9 cellular contexts compared by ENCODE assay signal in the genomic region with DNA sequence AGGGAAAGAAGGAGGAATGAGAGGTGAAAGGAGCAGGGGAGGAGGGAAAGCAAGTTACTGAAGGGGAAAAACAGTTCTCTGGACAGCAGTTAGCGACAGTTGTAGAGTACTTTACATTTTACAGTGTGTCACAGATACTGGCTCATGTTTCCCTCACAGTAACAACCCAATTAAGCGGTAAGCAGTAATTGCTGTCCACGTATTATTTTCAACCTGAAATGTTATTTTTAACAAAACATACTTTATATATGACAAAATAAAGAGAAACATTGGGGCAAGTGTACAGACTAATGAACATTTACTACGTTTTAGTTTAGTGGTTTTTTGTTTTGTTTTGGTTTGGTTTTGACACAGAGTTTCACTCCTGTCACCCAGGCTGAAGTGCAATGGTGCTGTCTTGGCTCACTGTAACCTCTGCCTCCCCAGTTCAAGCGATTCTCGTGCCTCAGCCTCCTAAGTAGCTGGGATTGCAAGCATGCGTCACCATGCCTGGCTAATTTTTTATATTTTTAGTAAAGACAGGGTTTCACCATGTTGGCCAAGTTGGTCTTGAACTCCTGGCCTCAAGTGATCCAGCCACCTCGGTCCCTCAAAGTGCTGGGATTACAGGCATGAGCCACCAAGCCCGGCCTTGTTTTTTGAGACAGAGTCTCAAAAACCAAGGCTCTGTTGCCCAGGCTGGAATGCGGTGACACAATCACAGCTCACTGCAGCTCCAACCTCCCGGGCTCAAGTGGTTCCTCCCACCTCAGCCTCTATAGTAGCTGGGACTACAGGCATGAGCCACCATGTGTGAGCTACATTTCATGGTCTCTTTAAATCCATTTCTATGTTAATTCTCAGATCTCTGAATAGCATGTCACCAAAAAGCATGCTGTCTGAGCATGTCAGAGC. TPM values are rescaled to one million over a fixed set of nuclear protein-coding genes. Genes with fewer than 3 reads are reported as not detected.
DNase-seq lines count a peak whose midpoint lies in the region; ATAC-seq, FAIRE-seq and TF ChIP-seq lines count a peak whose summit lies in the region.
"Had no signal": no experiment of that assay in that cellular context is flagged by ENCODE, and none has a peak within 500 bp of the region (broad histone marks: within the 10 kb centered on the region; RNA-seq: fewer than 3 reads in every experiment).

No MANE protein-coding gene starts in this region.

- H3K36me3 Mint-ChIP-seq in activated CD8-positive, alpha-beta memory T cell treated with anti-CD3 and anti-CD28 coated beads, Interleukin-2, amount 10 ng/mL, durations not matched to agents 7 days and 5 days = no peaks in the 10 kb centered on the region
- no peaks in the 10 kb centered on the region for H3K36me3 Mint-ChIP-seq in activated naive CD4-positive, alpha-beta T cell treated with anti-CD3 and anti-CD28 coated beads, Interleukin-2, amount 10 ng/mL, durations not matched to agents 7 days and 5 days

- H3K9me3 Mint-ChIP-seq in activated CD8-positive, alpha-beta memory T cell treated with anti-CD3 and anti-CD28 coated beads, Interleukin-2, amount 10 ng/mL, durations not matched to agents 7 days and 5 days (ENCODE audit: low read depth) = no peaks in the 10 kb centered on the region
- H3K9me3 Mint-ChIP-seq in activated naive CD4-positive, alpha-beta T cell treated with anti-CD3 and anti-CD28 coated beads, Interleukin-2, amount 10 ng/mL, durations not matched to agents 7 days and 5 days = no peaks in the 10 kb centered on the region

- POLR2A ChIA-PET in GM10248 (lab: Yijun Ruan, JAX) = interaction anchor here (0.6 to 0.7 kb wide), 2 partner anchors 226 to 805 kb away, joined by 3 to 6 read pairs; a partner anchor contains a TSS

- peak overlapping the region; percentile 87 for H3K27ac Mint-ChIP-seq in activated CD8-positive, alpha-beta memory T cell treated with anti-CD3 and anti-CD28 coated beads, Interleukin-2, amount 10 ng/mL, durations not matched to agents 7 days and 5 days
- peak overlapping the region; percentile 16 for H3K27ac Mint-ChIP-seq in activated naive CD4-positive, alpha-beta T cell treated with anti-CD3 and anti-CD28 coated beads, Interleukin-2, amount 10 ng/mL, durations not matched to agents 7 days and 5 days

- H3K9me3 ChIP-seq in mesodermal cell (ENCODE audit: control insufficient read depth, low read length) = no peaks in the 10 kb centered on the region

- CTCF ChIA-PET in activated CD8-positive, alpha-beta memory T cell treated with anti-CD3 and anti-CD28 coated beads, Interleukin-2, amount 10 ng/mL, durations not matched to agents 7 days and 5 days (lab: Charles Lee) = interaction anchor here (0.6 to 6.6 kb wide), 36 partner anchors 8 to 253 kb away, joined by 3 to 68 read pairs (median 4); a partner anchor contains a TSS
- CTCF ChIA-PET in activated naive CD4-positive, alpha-beta T cell treated with anti-CD3 and anti-CD28 coated beads, Interleukin-2, amount 10 ng/mL, durations not matched to agents 7 days and 5 days (lab: Charles Lee) = interaction anchor here (0.6 to 3.8 kb wide), 32 partner anchors 9 to 253 kb away, joined by 3 to 29 read pairs (median 4); a partner anchor contains a TSS
- CTCF ChIA-PET in GM10248 (lab: Yijun Ruan, JAX) = interaction anchor here (0.6 to 4.8 kb wide), 42 partner anchors 8 to 785 kb away, joined by 3 to 37 read pairs (median 4); no protein-coding TSS in a partner anchor

- peak; percentile 44 for ATAC-seq in activated CD8-positive, alpha-beta memory T cell treated with anti-CD3 and anti-CD28 coated beads, Interleukin-2, amount 10 ng/mL, durations not matched to agents 7 days and 5 days
- peak; percentile 49 for ATAC-seq in HG03175 (IDR thresholded peaks at IDR 0.05; ENCODE audit: unreplicated experiment)

- H3K4me3 Mint-ChIP-seq in activated CD8-positive, alpha-beta memory T cell treated with anti-CD3 and anti-CD28 coated beads, Interleukin-2, amount 10 ng/mL, durations not matched to agents 7 days and 5 days = peak overlapping the region; percentile 84
- peak overlapping the region; percentile 70 for H3K4me3 Mint-ChIP-seq in activated naive CD4-positive, alpha-beta T cell treated with anti-CD3 and anti-CD28 coated beads, Interleukin-2, amount 10 ng/mL, durations not matched to agents 7 days and 5 days

- H3K36me3 ChIP-seq in mesodermal cell (ENCODE audit: control insufficient read depth, insufficient read depth, low read length) = no peaks in the 10 kb centered on the region
- H3K36me3 ChIP-seq: cardiac muscle cell had no signal

- H3K4me1 Mint-ChIP-seq in activated CD8-positive, alpha-beta memory T cell treated with anti-CD3 and anti-CD28 coated beads, Interleukin-2, amount 10 ng/mL, durations not matched to agents 7 days and 5 days = peaks cover 29% of the 10 kb centered on the region
- H3K4me1 Mint-ChIP-seq in activated naive CD4-positive, alpha-beta T cell treated with anti-CD3 and anti-CD28 coated beads, Interleukin-2, amount 10 ng/mL, durations not matched to agents 7 days and 5 days = peaks cover 14% of the 10 kb centered on the region

- peaks cover 11% of the 10 kb centered on the region for H3K27me3 Mint-ChIP-seq in activated CD8-positive, alpha-beta memory T cell treated with anti-CD3 and anti-CD28 coated beads, Interleukin-2, amount 10 ng/mL, durations not matched to agents 7 days and 5 days
- H3K27me3 Mint-ChIP-seq in activated naive CD4-positive, alpha-beta T cell treated with anti-CD3 and anti-CD28 coated beads, Interleukin-2, amount 10 ng/mL, durations not matched to agents 7 days and 5 days = peaks cover 37% of the 10 kb centered on the region

- FAIRE-seq in GM19239 (lab: Jason Lieb, UNC) = no peak

- no peaks in the 10 kb centered on the region for H3K4me1 ChIP-seq in mesodermal cell (ENCODE audit: control insufficient read depth, insufficient read depth, low read length, poor library complexity, severe bottlenecking)

- 36 to 37% methylated on average over 4 to 7 of the region's 11 CpGs for WGBS in mesodermal cell (ENCODE audit: insufficient coverage in 2 of 2), 2 experiments

- no peak overlapping the region for H3K27ac ChIP-seq in mesodermal cell (ENCODE audit: low read depth, low read length, severe bottlenecking)
- H3K27ac ChIP-seq: cardiac muscle cell had no signal

- peak; percentile 60 for DNase-seq in activated CD8-positive, alpha-beta memory T cell treated with anti-CD3 and anti-CD28 coated beads, Interleukin-2, amount 10 ng/mL, durations not matched to agents 7 days and 5 days
- no peak for DNase-seq in activated CD8-positive, alpha-beta memory T cell treated with anti-CD3 and anti-CD28 coated beads for 24 hours
- peak; percentile 34 for DNase-seq in activated naive CD4-positive, alpha-beta T cell treated with anti-CD3 and anti-CD28 coated beads, Interleukin-2, amount 10 ng/mL, durations not matched to agents 7 days and 5 days
- DNase-seq in GM10248 (ENCODE audit: extremely low spot score) (no peak), NCI-H1092 treated with DMSO at 0.1 percent for 48 hours (lab: John Stamatoyannopoulos, UW) (no peak), GM19239 (ENCODE audit: insufficient read length, low spot score) (no peak)

- peak overlapping the region; percentile 16 for H3K4me3 ChIP-seq in mesodermal cell (ENCODE audit: extremely low read depth, insufficient read depth, low read length, poor library complexity, severe bottlenecking)
- H3K4me3 ChIP-seq: cardiac muscle cell had no signal

- no peak for TF ChIP-seq CTCF in GM10248 (IDR thresholded peaks at IDR 0.05; ENCODE audit: control extremely low read depth, extremely low read depth, low read depth, missing control alignments)

RNA-seq across cellular contexts. Expression of a gene that starts 22.6 kb away (rescaled TPM):
- total RNA-seq in activated CD8-positive, alpha-beta memory T cell treated with anti-CD3 and anti-CD28 coated beads, Interleukin-2, amount 10 ng/mL, durations not matched to agents 7 days and 5 days = 10 to 100 TPM; 57.4 to 60.1 TPM
- polyA plus RNA-seq in mesodermal cell (2013, experiment 1 of 2) = 2.3 TPM
- polyA plus RNA-seq in mesodermal cell (2013, experiment 2 of 2) = 2.6 TPM

RNA-seq across cellular contexts. Expression of a gene that starts 40.6 kb away (rescaled TPM):
- 10 to 100 TPM; 24.8 to 26.7 TPM for total RNA-seq in activated CD8-positive, alpha-beta memory T cell treated with anti-CD3 and anti-CD28 coated beads, Interleukin-2, amount 10 ng/mL, durations not matched to agents 7 days and 5 days
- 10.1 TPM for polyA plus RNA-seq in mesodermal cell (2013, experiment 1 of 2)
- 10.3 TPM for polyA plus RNA-seq in mesodermal cell (2013, experiment 2 of 2)

RNA-seq across cellular contexts. Expression of a gene that starts 59.7 kb away (rescaled TPM):
- total RNA-seq in activated CD8-positive, alpha-beta memory T cell treated with anti-CD3 and anti-CD28 coated beads, Interleukin-2, amount 10 ng/mL, durations not matched to agents 7 days and 5 days = 10 to 100 TPM; 47.6 to 64.7 TPM
- 3.2 TPM for polyA plus RNA-seq in mesodermal cell (2013, experiment 1 of 2)
- 2.6 TPM for polyA plus RNA-seq in mesodermal cell (2013, experiment 2 of 2)

Comparison
In these comparisons a context has a peak if more than half of its experiments do, and no peak if none do; other contexts are left out.
1. DNase-seq: peak in activated CD8-positive, alpha-beta memory T cell treated with anti-CD3 and anti-CD28 coated beads, Interleukin-2, amount 10 ng/mL, durations not matched to agents 7 days and 5 days (single experiment) and activated naive CD4-positive, alpha-beta T cell treated with anti-CD3 and anti-CD28 coated beads, Interleukin-2, amount 10 ng/mL, durations not matched to agents 7 days and 5 days (single experiment); none in activated CD8-positive, alpha-beta memory T cell treated with anti-CD3 and anti-CD28 coated beads for 24 hours (single experiment), GM10248 (single experiment), NCI-H1092 treated with DMSO at 0.1 percent for 48 hours (single experiment) and GM19239 (single experiment).